9 cellular contexts compared by ENCODE assay signal in the genomic region with DNA sequence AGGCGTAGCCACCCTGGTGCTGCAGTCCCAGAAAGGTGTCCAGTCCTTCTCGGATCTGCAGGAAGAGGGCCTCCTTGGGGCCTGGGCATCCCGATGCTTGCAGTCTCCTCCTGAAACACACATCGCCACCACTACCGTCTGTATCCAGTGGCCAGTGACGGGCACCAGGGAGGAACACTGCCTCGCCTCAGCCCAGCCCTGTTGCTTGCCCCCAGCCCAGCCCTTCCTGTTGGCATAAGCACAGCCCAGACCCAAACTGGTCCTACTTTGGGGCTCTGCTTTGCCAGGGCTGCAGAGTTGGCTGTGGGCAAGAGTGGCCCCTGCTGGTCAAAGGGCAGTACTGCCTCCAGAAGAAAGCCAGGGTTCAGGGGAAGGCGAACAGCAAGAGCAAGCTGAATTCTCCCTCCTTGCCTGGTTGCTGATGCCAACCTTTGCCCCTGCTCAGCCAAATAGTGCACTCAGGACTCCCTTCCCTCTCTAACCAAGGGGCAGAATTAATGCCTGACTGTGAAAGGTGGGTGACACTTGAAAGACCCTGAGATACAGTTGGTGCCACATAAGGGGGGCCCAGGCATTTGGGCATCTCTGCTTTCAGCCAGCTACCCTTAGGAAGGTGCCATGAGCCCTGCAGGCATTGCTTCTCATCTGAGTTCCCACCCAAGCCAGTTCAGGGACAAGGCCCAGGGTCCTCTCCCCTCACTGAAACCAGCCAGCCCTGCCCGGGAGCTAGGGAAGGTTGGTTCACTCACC. TPM values are rescaled to one million over a fixed set of nuclear protein-coding genes. Genes with fewer than 3 reads are reported as not detected.
DNase-seq lines count a peak whose midpoint lies in the region; ATAC-seq and TF ChIP-seq lines count a peak whose summit lies in the region.
"Had no signal": no experiment of that assay in that cellular context is flagged by ENCODE, and none has a peak within 500 bp of the region (broad histone marks: within the 10 kb centered on the region; RNA-seq: fewer than 3 reads in every experiment).

No MANE protein-coding gene starts in this region.

- POLR2A ChIA-PET in activated CD4-positive, alpha-beta T cell treated with anti-CD3 and anti-CD28 coated beads for 36 hours (lab: Charles Lee), result interaction anchor here (1.0 to 1.7 kb wide), 3 partner anchors 51 to 169 kb away, joined by 3 to 8 read pairs (median 5); a partner anchor contains a TSS

- H3K4me1 Mint-ChIP-seq in activated CD4-positive, alpha-beta T cell treated with anti-CD3 and anti-CD28 coated beads for 36 hours, result peaks cover 16% of the 10 kb centered on the region

- no peak overlapping the region for H3K27ac Mint-ChIP-seq in activated CD4-positive, alpha-beta T cell treated with anti-CD3 and anti-CD28 coated beads for 36 hours
- H3K27ac Mint-ChIP-seq: activated naive CD4-positive, alpha-beta T cell treated with anti-CD3 and anti-CD28 coated beads, Interleukin-2, amount 50 U/mL, for 24 hours had no signal

- H3K4me3 Mint-ChIP-seq in activated CD4-positive, alpha-beta T cell treated with anti-CD3 and anti-CD28 coated beads for 36 hours, result no peak overlapping the region
- H3K4me3 Mint-ChIP-seq: activated naive CD4-positive, alpha-beta T cell treated with anti-CD3 and anti-CD28 coated beads, Interleukin-2, amount 50 U/mL, for 24 hours had no signal

- TF ChIP-seq CTCF in colonic mucosa (IDR thresholded peaks at IDR 0.05), result peak; percentile 99
- TF ChIP-seq CTCF in liver (IDR thresholded peaks at IDR 0.05; ENCODE audit: low read depth, low read length, missing input control), result peak; percentile 99

- H3K27ac ChIP-seq in colonic mucosa (peak overlapping the region; percentile 13), liver (ENCODE audit: low read depth in 1 of 2, low read length in 2 of 2) (no peak overlapping the region)

- H3K4me1 ChIP-seq in colonic mucosa (peaks cover 3% of the 10 kb centered on the region), liver (ENCODE audit: control insufficient read depth in 4 of 4, insufficient read depth in 4 of 4, low read length in 3 of 4) (peaks cover 8 to 21% (median 16%) of the 10 kb centered on the region in 4 donors)

- H3K27me3 Mint-ChIP-seq in activated CD4-positive, alpha-beta T cell treated with anti-CD3 and anti-CD28 coated beads for 36 hours, result no peaks in the 10 kb centered on the region
- H3K27me3 Mint-ChIP-seq: activated naive CD4-positive, alpha-beta T cell treated with anti-CD3 and anti-CD28 coated beads, Interleukin-2, amount 50 U/mL, for 24 hours had no signal

- no peaks in the 10 kb centered on the region for H3K9me3 ChIP-seq in colonic mucosa
- no peaks in the 10 kb centered on the region for H3K9me3 ChIP-seq in liver (ENCODE audit: control insufficient read depth in 4 of 4, low read length in 3 of 4)

- H3K36me3 Mint-ChIP-seq in activated CD4-positive, alpha-beta T cell treated with anti-CD3 and anti-CD28 coated beads for 36 hours (ENCODE audit: low read depth), result no peaks in the 10 kb centered on the region
- H3K36me3 Mint-ChIP-seq: activated naive CD4-positive, alpha-beta T cell treated with anti-CD3 and anti-CD28 coated beads, Interleukin-2, amount 50 U/mL, for 24 hours had no signal

- TF ChIP-seq RAD21 in liver (IDR thresholded peaks at IDR 0.05), result peak; percentile 98 to 99

- H3K9ac ChIP-seq in colonic mucosa (ENCODE audit: low read depth in 2 of 2, low read length in 2 of 2), result peak overlapping the region; percentile 51 to 58
- H3K9ac ChIP-seq in liver (ENCODE audit: low read depth in 1 of 2, low read length in 2 of 2), result no peak overlapping the region

- H3K27me3 ChIP-seq in colonic mucosa (no peaks in the 10 kb centered on the region), liver (ENCODE audit: control insufficient read depth in 4 of 4, insufficient read depth in 4 of 4, low read length in 3 of 4) (no peaks in the 10 kb centered on the region)

- intact Hi-C loops in activated CD4-positive, alpha-beta T cell treated with anti-CD3 and anti-CD28 coated beads for 36 hours (cut with DNase I, micrococcal nuclease), result loop anchor here (1.0 to 2.0 kb wide), 3 partner anchors 23 to 55 kb away; a partner anchor contains a TSS
- intact Hi-C loops in colonic mucosa (cut with DNase I), result no loop called here

- no peaks in the 10 kb centered on the region for H3K9me3 Mint-ChIP-seq in activated CD4-positive, alpha-beta T cell treated with anti-CD3 and anti-CD28 coated beads for 36 hours (ENCODE audit: low read depth)
- H3K9me3 Mint-ChIP-seq: activated naive CD4-positive, alpha-beta T cell treated with anti-CD3 and anti-CD28 coated beads, Interleukin-2, amount 50 U/mL, for 24 hours had no signal

- peak; percentile 63 for ATAC-seq in HG02588 (IDR thresholded peaks at IDR 0.05; ENCODE audit: unreplicated experiment)
- peak; percentile 96 for ATAC-seq in activated CD4-positive, alpha-beta T cell treated with anti-CD3 and anti-CD28 coated beads for 36 hours

- CTCF ChIA-PET in activated CD4-positive, alpha-beta T cell treated with anti-CD3 and anti-CD28 coated beads for 36 hours (lab: Charles Lee), result interaction anchor here (0.6 to 5.2 kb wide), 37 partner anchors 9 to 1493 kb away, joined by 3 to 72 read pairs (median 4); a partner anchor contains a TSS

- H3K36me3 ChIP-seq in colonic mucosa (no peaks in the 10 kb centered on the region), liver (ENCODE audit: control insufficient read depth in 4 of 4, insufficient read depth in 3 of 4, low read depth in 1 of 4, low read length in 3 of 4) (no peaks in the 10 kb centered on the region)

- H3K4me3 ChIP-seq in colonic mucosa (peak overlapping the region; percentile 17), liver (ENCODE audit: low read depth in 1 of 3, low read length in 3 of 3) (no peak overlapping the region)

- DNase-seq in DMS153 (lab: John Stamatoyannopoulos, UW) (peak; percentile 53), NCI-H2196 treated with DMSO at 0.1 percent for 48 hours (lab: John Stamatoyannopoulos, UW; ENCODE audit: unreplicated experiment) (peak; percentile 32), colonic mucosa (peak; percentile 72), GF-D8 (lab: John Stamatoyannopoulos, UW) (no peak)
- DNase-seq in activated CD4-positive, alpha-beta T cell treated with anti-CD3 and anti-CD28 coated beads for 36 hours, result peak; percentile 88
- peak; percentile 70 for DNase-seq in stimulated activated CD4-positive, alpha-beta T cell treated with anti-CD3 and anti-CD28 coated beads, Interleukin-2, amount 100 ng/mL, for 4 hours (ENCODE audit: low read depth)

- WGBS in liver, result 41% methylated on average over 9 of the region's 9 CpGs

TF ChIP-seq in liver, 16 proteins besides CTCF, POLR2A, EP300 and RAD21 (continues in another document):
- no peak for TF ChIP-seq HNF4G (IDR thresholded peaks at IDR 0.05)
- TF ChIP-seq YY1 (IDR thresholded peaks at IDR 0.05), result no peak
- TF ChIP-seq, protein P1, sequence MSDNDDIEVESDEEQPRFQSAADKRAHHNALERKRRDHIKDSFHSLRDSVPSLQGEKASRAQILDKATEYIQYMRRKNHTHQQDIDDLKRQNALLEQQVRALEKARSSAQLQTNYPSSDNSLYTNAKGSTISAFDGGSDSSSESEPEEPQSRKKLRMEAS (IDR thresholded peaks at IDR 0.05), result no peak
- TF ChIP-seq, protein P2, sequence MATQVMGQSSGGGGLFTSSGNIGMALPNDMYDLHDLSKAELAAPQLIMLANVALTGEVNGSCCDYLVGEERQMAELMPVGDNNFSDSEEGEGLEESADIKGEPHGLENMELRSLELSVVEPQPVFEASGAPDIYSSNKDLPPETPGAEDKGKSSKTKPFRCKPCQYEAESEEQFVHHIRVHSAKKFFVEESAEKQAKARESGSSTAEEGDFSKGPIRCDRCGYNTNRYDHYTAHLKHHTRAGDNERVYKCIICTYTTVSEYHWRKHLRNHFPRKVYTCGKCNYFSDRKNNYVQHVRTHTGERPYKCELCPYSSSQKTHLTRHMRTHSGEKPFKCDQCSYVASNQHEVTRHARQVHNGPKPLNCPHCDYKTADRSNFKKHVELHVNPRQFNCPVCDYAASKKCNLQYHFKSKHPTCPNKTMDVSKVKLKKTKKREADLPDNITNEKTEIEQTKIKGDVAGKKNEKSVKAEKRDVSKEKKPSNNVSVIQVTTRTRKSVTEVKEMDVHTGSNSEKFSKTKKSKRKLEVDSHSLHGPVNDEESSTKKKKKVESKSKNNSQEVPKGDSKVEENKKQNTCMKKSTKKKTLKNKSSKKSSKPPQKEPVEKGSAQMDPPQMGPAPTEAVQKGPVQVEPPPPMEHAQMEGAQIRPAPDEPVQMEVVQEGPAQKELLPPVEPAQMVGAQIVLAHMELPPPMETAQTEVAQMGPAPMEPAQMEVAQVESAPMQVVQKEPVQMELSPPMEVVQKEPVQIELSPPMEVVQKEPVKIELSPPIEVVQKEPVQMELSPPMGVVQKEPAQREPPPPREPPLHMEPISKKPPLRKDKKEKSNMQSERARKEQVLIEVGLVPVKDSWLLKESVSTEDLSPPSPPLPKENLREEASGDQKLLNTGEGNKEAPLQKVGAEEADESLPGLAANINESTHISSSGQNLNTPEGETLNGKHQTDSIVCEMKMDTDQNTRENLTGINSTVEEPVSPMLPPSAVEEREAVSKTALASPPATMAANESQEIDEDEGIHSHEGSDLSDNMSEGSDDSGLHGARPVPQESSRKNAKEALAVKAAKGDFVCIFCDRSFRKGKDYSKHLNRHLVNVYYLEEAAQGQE (IDR thresholded peaks at IDR 0.05), result no peak
- TF ChIP-seq, protein P3, sequence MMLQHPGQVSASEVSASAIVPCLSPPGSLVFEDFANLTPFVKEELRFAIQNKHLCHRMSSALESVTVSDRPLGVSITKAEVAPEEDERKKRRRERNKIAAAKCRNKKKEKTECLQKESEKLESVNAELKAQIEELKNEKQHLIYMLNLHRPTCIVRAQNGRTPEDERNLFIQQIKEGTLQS (IDR thresholded peaks at IDR 0.05), result no peak
- TF ChIP-seq TAF1 (conservative IDR thresholded peaks at IDR 0.05), result no peak
- TF ChIP-seq JUND (IDR thresholded peaks at IDR 0.05), result no peak

RNA-seq across cellular contexts. Expression of a gene that starts 11.1 kb away (rescaled TPM):
- 100 to 1,000 TPM; 135 to 216 TPM for total RNA-seq in activated CD4-positive, alpha-beta T cell treated with anti-CD3 and anti-CD28 coated beads for 36 hours
- total RNA-seq in colonic mucosa, result 10 to 100 TPM; 91.9 to 92.6 TPM
- total RNA-seq in liver, result 10 to 100 TPM; 14.1 to 59.1 TPM
- 1 to 10 TPM; 3.2 to 6.4 TPM for polyA plus RNA-seq in liver

RNA-seq across cellular contexts. Expression of a gene that starts 31.3 kb away (rescaled TPM):
- total RNA-seq in activated CD4-positive, alpha-beta T cell treated with anti-CD3 and anti-CD28 coated beads for 36 hours, result 100 to 1,000 TPM; 143 to 197 TPM
- total RNA-seq in colonic mucosa (100 to 1,000 TPM; 204 to 208 TPM), liver (100 to 1,000 TPM; 101 to 264 TPM)
- 100 to 1,000 TPM in 1 of 2 donors, 10 to 100 TPM in 1; 93.1 to 245 TPM for polyA plus RNA-seq in liver

RNA-seq across cellular contexts. Expression of a gene that starts 48.0 kb away (rescaled TPM):
- total RNA-seq in activated CD4-positive, alpha-beta T cell treated with anti-CD3 and anti-CD28 coated beads for 36 hours, result not detected
- 1 to 10 TPM; 4.2 to 4.6 TPM for total RNA-seq in colonic mucosa
- not detected for total RNA-seq in liver
- polyA plus RNA-seq in liver, result not detected

RNA-seq across cellular contexts. Expression of a gene that starts 55.2 kb away (rescaled TPM):
- total RNA-seq in activated CD4-positive, alpha-beta T cell treated with anti-CD3 and anti-CD28 coated beads for 36 hours, result 10 to 100 TPM; 68.7 to 97.5 TPM
- total RNA-seq in colonic mucosa (10 to 100 TPM; 42.5 to 56.0 TPM), liver (10 to 100 TPM; 18.2 to 32.6 TPM)
- 10 to 100 TPM in 1 of 2 donors, 1 to 10 TPM in 1; 8.4 to 11.3 TPM for polyA plus RNA-seq in liver

Comparison
In these comparisons a context has a peak if more than half of its experiments do, and no peak if none do; other contexts are left out.
1. H3K9ac ChIP-seq: peak in colonic mucosa (2 of 2); none in liver (0 of 2).
2. RNA of a gene that starts 48.0 kb away (total RNA-seq): 4.2 to 4.6 TPM in colonic mucosa; not detected in activated CD4-positive, alpha-beta T cell treated with anti-CD3 and anti-CD28 coated beads for 36 hours and not detected in liver; every median in the first group is over 4 times any median in the second.